Comparison of ENCODE assay signal across 24 cellular contexts in genomic region chr1:214008791-214009612, GRCh38. TPM values are rescaled to one million over a fixed set of nuclear protein-coding genes. Genes with fewer than 3 reads are reported as not detected.
DNase-seq lines count a peak whose midpoint lies in the region; ATAC-seq and TF ChIP-seq lines count a peak whose summit lies in the region.
"Had no signal": no experiment of that assay in that cellular context is flagged by ENCODE, and none has a peak within 500 bp of the region (broad histone marks: within the 10 kb centered on the region; RNA-seq: fewer than 3 reads in every experiment).

No MANE protein-coding gene starts in this region.

- H3K4me3 ChIP-seq in dorsolateral prefrontal cortex: peak overlapping the region in 42 of 59 donors; percentile 1 to 44 (median 21)
- H3K4me3 ChIP-seq: hepatocyte, spleen, transverse colon had no signal

- H3K27ac ChIP-seq in dorsolateral prefrontal cortex: peak overlapping the region; percentile 32 to 96 (median 86)
- H3K27ac ChIP-seq: hepatocyte, spleen, transverse colon had no signal

- intact Hi-C loops in dorsolateral prefrontal cortex (cut with DNase I): no loop called here

- DNase-seq in COLO829 (ENCODE audit: low spot score): peak; percentile 91
- peak; percentile 37 for DNase-seq in NCI-H1436 (lab: John Stamatoyannopoulos, UW)
- DNase-seq in dorsolateral prefrontal cortex: no peak
- DNase-seq in medulla oblongata (ENCODE audit: extremely low spot score): peak; percentile 81
- no peak for DNase-seq in NOMO-1 treated with DMSO at 0.1 percent for 48 hours (lab: John Stamatoyannopoulos, UW; ENCODE audit: unreplicated experiment)
- DNase-seq in stimulated activated CD4-positive, alpha-beta T cell treated with anti-CD3 and anti-CD28 coated beads, Interleukin-2, amount 100 ng/mL, for 24 hours: no peak
- DNase-seq: activated CD4-positive, alpha-beta memory T cell treated with anti-CD3 and anti-CD28 coated beads, Interleukin-2, amount 10 ng/mL, durations not matched to agents 7 days and 5 days; activated gamma-delta T cell; CD4-positive, CD25-positive, alpha-beta regulatory T cell; DMS153; immature natural killer cell; KBM-7; MM.1S; NCI-H187; NCI-H510A; spleen; stimulated activated CD4-positive, alpha-beta T cell treated with anti-CD3 and anti-CD28 coated beads, Interleukin-4, amount 100 ng/mL, for 24 hours; stimulated activated naive CD8-positive, alpha-beta T cell treated with anti-CD3 and anti-CD28 coated beads, Interleukin-15, Interleukin-2, amounts not matched to agents 100 U/mL and 50 U/mL, for 24 hours; transverse colon had no signal

- no peak for ATAC-seq in GM18502 (IDR thresholded peaks at IDR 0.05; ENCODE audit: poor library complexity, unreplicated experiment)
- no peak for ATAC-seq in GM21825 (IDR thresholded peaks at IDR 0.05; ENCODE audit: unreplicated experiment)
- ATAC-seq: activated CD4-positive, CD25-positive, alpha-beta regulatory T cell treated with anti-CD3 and anti-CD28 coated beads, Interleukin-2, amount 50 U/mL, for 24 hours; HCT116; stimulated activated naive CD8-positive, alpha-beta T cell treated with anti-CD3 and anti-CD28 coated beads, Interleukin-15, Interleukin-2, amounts not matched to agents 100 U/mL and 50 U/mL, for 24 hours had no signal

- peak in 2 of 56 donors; percentile 4 to 16 for TF ChIP-seq CTCF in dorsolateral prefrontal cortex (IDR thresholded peaks at IDR 0.05 in 54 of 56, conservative IDR thresholded peaks at IDR 0.05 in 2 of 56; ENCODE audit: low read depth in 1 of 56, partially characterized antibody in 56 of 56)

- peaks cover 0 to 6% (median 0%) of the 10 kb centered on the region in 45 donors for H3K27me3 ChIP-seq in dorsolateral prefrontal cortex
- H3K27me3 ChIP-seq: hepatocyte, transverse colon had no signal

RNA-seq across cellular contexts. Expression of gene PROX1, which starts 21.2 kb away (rescaled TPM):
- total RNA-seq in dorsolateral prefrontal cortex: 100 to 1,000 TPM in 1 of 120 experiments, 10 to 100 TPM in 119; 15.7 to 146 (median 33.4) TPM
- total RNA-seq: CD4-positive, CD25-positive, alpha-beta regulatory T cell had no signal

Comparison
In these comparisons a context has a peak if more than half of its experiments do, and no peak if none do; other contexts are left out.
1. DNase-seq: peak in COLO829 (single experiment), NCI-H1436 (single experiment) and medulla oblongata (single experiment); none in dorsolateral prefrontal cortex (0 of 10), NOMO-1 treated with DMSO at 0.1 percent for 48 hours (single experiment) and stimulated activated CD4-positive, alpha-beta T cell treated with anti-CD3 and anti-CD28 coated beads, Interleukin-2, amount 100 ng/mL, for 24 hours (0 of 2).